1 cellular context compared by ENCODE assay signal in the genomic region with DNA sequence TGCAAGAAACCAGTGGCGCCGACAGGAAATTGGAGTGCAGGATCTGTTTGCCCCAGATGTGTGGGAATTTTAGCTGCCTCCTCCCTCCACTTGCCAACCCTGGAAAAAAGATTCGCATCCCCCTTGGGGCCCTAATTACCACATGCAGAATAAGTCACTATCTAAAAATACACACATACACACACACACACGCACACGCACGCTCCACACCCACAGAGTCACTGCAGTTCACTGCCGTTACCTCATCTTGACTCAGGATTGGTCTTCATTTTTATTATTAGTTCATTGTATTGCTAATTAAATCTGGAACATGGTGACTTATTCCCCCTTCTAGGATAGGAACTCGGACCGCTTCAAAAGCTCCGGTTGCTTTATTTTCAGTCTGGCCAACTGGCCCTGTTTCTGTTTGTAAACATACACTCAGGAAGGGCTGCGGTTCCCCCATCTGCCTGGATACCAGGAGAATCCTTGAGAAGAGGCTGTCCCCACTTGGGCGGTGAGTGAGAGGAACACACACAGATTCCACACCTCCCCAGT.
TF ChIP-seq lines count a peak whose summit lies in the region.

No MANE protein-coding gene starts in this region.

TF ChIP-seq in GM23338, 12 proteins besides CTCF, POLR2A, EP300 and RAD21 (continued from another document):
- TF ChIP-seq, protein P1, sequence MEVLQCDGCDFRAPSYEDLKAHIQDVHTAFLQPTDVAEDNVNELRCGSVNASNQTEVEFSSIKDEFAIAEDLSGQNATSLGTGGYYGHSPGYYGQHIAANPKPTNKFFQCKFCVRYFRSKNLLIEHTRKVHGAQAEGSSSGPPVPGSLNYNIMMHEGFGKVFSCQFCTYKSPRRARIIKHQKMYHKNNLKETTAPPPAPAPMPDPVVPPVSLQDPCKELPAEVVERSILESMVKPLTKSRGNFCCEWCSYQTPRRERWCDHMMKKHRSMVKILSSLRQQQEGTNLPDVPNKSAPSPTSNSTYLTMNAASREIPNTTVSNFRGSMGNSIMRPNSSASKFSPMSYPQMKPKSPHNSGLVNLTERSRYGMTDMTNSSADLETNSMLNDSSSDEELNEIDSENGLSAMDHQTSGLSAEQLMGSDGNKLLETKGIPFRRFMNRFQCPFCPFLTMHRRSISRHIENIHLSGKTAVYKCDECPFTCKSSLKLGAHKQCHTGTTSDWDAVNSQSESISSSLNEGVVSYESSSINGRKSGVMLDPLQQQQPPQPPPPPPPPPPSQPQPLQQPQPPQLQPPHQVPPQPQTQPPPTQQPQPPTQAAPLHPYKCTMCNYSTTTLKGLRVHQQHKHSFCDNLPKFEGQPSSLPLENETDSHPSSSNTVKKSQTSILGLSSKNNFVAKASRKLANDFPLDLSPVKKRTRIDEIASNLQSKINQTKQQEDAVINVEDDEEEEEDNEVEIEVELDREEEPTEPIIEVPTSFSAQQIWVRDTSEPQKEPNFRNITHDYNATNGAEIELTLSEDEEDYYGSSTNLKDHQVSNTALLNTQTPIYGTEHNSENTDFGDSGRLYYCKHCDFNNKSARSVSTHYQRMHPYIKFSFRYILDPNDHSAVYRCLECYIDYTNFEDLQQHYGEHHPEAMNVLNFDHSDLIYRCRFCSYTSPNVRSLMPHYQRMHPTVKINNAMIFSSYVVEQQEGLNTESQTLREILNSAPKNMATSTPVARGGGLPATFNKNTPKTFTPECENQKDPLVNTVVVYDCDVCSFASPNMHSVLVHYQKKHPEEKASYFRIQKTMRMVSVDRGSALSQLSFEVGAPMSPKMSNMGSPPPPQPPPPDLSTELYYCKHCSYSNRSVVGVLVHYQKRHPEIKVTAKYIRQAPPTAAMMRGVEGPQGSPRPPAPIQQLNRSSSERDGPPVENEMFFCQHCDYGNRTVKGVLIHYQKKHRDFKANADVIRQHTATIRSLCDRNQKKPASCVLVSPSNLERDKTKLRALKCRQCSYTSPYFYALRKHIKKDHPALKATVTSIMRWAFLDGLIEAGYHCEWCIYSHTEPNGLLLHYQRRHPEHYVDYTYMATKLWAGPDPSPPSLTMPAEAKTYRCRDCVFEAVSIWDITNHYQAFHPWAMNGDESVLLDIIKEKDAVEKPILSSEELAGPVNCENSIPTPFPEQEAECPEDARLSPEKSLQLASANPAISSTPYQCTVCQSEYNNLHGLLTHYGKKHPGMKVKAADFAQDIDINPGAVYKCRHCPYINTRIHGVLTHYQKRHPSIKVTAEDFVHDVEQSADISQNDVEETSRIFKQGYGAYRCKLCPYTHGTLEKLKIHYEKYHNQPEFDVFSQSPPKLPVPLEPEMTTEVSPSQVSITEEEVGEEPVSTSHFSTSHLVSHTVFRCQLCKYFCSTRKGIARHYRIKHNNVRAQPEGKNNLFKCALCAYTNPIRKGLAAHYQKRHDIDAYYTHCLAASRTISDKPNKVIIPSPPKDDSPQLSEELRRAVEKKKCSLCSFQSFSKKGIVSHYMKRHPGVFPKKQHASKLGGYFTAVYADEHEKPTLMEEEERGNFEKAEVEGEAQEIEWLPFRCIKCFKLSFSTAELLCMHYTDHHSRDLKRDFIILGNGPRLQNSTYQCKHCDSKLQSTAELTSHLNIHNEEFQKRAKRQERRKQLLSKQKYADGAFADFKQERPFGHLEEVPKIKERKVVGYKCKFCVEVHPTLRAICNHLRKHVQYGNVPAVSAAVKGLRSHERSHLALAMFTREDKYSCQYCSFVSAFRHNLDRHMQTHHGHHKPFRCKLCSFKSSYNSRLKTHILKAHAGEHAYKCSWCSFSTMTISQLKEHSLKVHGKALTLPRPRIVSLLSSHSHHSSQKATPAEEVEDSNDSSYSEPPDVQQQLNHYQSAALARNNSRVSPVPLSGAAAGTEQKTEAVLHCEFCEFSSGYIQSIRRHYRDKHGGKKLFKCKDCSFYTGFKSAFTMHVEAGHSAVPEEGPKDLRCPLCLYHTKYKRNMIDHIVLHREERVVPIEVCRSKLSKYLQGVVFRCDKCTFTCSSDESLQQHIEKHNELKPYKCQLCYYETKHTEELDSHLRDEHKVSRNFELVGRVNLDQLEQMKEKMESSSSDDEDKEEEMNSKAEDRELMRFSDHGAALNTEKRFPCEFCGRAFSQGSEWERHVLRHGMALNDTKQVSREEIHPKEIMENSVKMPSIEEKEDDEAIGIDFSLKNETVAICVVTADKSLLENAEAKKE (CRISPR knock-in tag; IDR thresholded peaks at IDR 0.05), result no peak
